Comparison of ENCODE assay signal across 8 cellular contexts in the genomic region with DNA sequence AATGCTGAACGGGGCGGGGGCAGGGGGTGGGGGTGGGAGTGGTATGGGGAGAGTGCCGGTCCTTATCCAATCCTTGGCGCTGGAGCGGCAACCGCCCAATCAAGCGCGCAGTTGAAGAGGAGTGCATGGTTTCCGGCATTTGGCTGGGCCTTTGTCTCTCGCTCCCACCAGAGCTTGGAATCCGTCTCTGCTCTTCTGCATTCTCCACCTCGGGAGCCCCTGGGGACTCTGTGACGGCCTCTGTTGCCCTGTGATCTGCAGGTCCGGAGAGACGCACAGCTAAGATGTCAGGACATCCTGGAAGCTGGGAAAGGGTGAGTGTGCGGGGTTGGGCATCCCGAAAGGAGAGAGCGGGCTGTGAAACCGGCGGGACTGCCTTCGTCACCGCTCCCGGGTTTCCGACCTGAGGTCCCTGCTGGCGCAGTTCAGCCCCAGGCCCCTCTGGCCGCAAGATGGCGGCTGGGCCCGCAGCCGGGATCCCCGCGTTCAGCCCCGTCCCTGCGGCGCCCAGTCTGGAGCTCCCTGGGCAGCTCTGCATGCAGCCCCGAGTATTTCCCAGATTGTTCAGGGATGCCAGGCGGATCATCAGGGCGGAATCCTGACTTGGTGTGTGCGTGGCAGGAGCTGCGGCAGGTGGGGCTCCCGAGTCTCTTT.
DNase-seq lines count a peak whose midpoint lies in the region; ATAC-seq and TF ChIP-seq lines count a peak whose summit lies in the region.

No MANE protein-coding gene starts in this region.

- DNase-seq in DMS53 treated with DMSO at 0.1 percent for 48 hours (lab: John Stamatoyannopoulos, UW; ENCODE audit: unreplicated experiment) (peak; percentile 78), RPMI8226 (peak; percentile 90), fibroblast of the conjunctiva (ENCODE audit: low read depth) (peak; percentile 86), nephron progenitor cell (peak; percentile 79)
- peak; percentile 79 for DNase-seq in activated effector memory CD4-positive, alpha-beta T cell treated with Interleukin-2 at 50 U/mL for 16 hours

- H3K27ac Mint-ChIP-seq in nephron progenitor cell, result peak overlapping the region; percentile 100
- H3K27ac Mint-ChIP-seq in stimulated activated naive CD8-positive, alpha-beta T cell treated with anti-CD3 and anti-CD28 coated beads, Interleukin-15, Interleukin-2, amounts not matched to agents 100 ng/mL and 50 ng/mL, for 24 hours, result peak overlapping the region; percentile 95

- no peak for TF ChIP-seq EP300 in Ishikawa (IDR thresholded peaks at IDR 0.05; ENCODE audit: borderline replicate concordance)

- H3K4me1 Mint-ChIP-seq in nephron progenitor cell, result peaks cover 15% of the 10 kb centered on the region
- H3K4me1 Mint-ChIP-seq in stimulated activated naive CD8-positive, alpha-beta T cell treated with anti-CD3 and anti-CD28 coated beads, Interleukin-15, Interleukin-2, amounts not matched to agents 100 ng/mL and 50 ng/mL, for 24 hours (ENCODE audit: low read depth), result peaks cover 51% of the 10 kb centered on the region

- no peak for TF ChIP-seq CTCF in nephron progenitor cell (IDR thresholded peaks at IDR 0.05)

- ATAC-seq in GM21619 (IDR thresholded peaks at IDR 0.05; ENCODE audit: unreplicated experiment), result peak; percentile 92

- no peak for TF ChIP-seq RAD21 in Ishikawa (IDR thresholded peaks at IDR 0.05; ENCODE audit: low read depth)

- peak overlapping the region; percentile 99 for H3K4me3 Mint-ChIP-seq in nephron progenitor cell
- H3K4me3 Mint-ChIP-seq in stimulated activated naive CD8-positive, alpha-beta T cell treated with anti-CD3 and anti-CD28 coated beads, Interleukin-15, Interleukin-2, amounts not matched to agents 100 ng/mL and 50 ng/mL, for 24 hours, result peak overlapping the region; percentile 98

- H3K27me3 Mint-ChIP-seq in nephron progenitor cell (ENCODE audit: low read depth, poor library complexity), result peaks cover 3% of the 10 kb centered on the region
- no peaks in the 10 kb centered on the region for H3K27me3 Mint-ChIP-seq in stimulated activated naive CD8-positive, alpha-beta T cell treated with anti-CD3 and anti-CD28 coated beads, Interleukin-15, Interleukin-2, amounts not matched to agents 100 ng/mL and 50 ng/mL, for 24 hours

- peaks cover 47% of the 10 kb centered on the region for H3K36me3 Mint-ChIP-seq in nephron progenitor cell (ENCODE audit: low read depth)
- peaks cover 20% of the 10 kb centered on the region for H3K36me3 Mint-ChIP-seq in stimulated activated naive CD8-positive, alpha-beta T cell treated with anti-CD3 and anti-CD28 coated beads, Interleukin-15, Interleukin-2, amounts not matched to agents 100 ng/mL and 50 ng/mL, for 24 hours (ENCODE audit: low read depth)

- peaks cover 68% of the 10 kb centered on the region for H3K9me3 Mint-ChIP-seq in nephron progenitor cell
- no peaks in the 10 kb centered on the region for H3K9me3 Mint-ChIP-seq in stimulated activated naive CD8-positive, alpha-beta T cell treated with anti-CD3 and anti-CD28 coated beads, Interleukin-15, Interleukin-2, amounts not matched to agents 100 ng/mL and 50 ng/mL, for 24 hours

TF ChIP-seq in Ishikawa, 13 proteins besides CTCF, POLR2A, EP300 and RAD21:
- TF ChIP-seq EGR1 (IDR thresholded peaks at IDR 0.05) (no peak), TAF1 (IDR thresholded peaks at IDR 0.05; ENCODE audit: low read depth) (peak; percentile 68; the same call in 1 of the 2 replicates), YY1 (IDR thresholded peaks at IDR 0.05; ENCODE audit: low read depth) (peak; percentile 88), CREB1 (IDR thresholded peaks at IDR 0.05; ENCODE audit: low read depth) (no peak), FOXM1 (IDR thresholded peaks at IDR 0.05; ENCODE audit: borderline replicate concordance, low read depth) (peak; percentile 23; the same call in 1 of the 2 replicates), NFIC (IDR thresholded peaks at IDR 0.05) (no peak), ZBTB7A (IDR thresholded peaks at IDR 0.05; ENCODE audit: low read depth) (no peak), TEAD4 (IDR thresholded peaks at IDR 0.05) (peak; percentile 60), CEBPB (IDR thresholded peaks at IDR 0.05) (no peak), TCF12 (IDR thresholded peaks at IDR 0.05; ENCODE audit: low read depth) (no peak)
- TF ChIP-seq, protein P1, sequence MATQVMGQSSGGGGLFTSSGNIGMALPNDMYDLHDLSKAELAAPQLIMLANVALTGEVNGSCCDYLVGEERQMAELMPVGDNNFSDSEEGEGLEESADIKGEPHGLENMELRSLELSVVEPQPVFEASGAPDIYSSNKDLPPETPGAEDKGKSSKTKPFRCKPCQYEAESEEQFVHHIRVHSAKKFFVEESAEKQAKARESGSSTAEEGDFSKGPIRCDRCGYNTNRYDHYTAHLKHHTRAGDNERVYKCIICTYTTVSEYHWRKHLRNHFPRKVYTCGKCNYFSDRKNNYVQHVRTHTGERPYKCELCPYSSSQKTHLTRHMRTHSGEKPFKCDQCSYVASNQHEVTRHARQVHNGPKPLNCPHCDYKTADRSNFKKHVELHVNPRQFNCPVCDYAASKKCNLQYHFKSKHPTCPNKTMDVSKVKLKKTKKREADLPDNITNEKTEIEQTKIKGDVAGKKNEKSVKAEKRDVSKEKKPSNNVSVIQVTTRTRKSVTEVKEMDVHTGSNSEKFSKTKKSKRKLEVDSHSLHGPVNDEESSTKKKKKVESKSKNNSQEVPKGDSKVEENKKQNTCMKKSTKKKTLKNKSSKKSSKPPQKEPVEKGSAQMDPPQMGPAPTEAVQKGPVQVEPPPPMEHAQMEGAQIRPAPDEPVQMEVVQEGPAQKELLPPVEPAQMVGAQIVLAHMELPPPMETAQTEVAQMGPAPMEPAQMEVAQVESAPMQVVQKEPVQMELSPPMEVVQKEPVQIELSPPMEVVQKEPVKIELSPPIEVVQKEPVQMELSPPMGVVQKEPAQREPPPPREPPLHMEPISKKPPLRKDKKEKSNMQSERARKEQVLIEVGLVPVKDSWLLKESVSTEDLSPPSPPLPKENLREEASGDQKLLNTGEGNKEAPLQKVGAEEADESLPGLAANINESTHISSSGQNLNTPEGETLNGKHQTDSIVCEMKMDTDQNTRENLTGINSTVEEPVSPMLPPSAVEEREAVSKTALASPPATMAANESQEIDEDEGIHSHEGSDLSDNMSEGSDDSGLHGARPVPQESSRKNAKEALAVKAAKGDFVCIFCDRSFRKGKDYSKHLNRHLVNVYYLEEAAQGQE (IDR thresholded peaks at IDR 0.05; ENCODE audit: low read depth), result no peak
- TF ChIP-seq, protein P2, sequence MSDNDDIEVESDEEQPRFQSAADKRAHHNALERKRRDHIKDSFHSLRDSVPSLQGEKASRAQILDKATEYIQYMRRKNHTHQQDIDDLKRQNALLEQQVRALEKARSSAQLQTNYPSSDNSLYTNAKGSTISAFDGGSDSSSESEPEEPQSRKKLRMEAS (IDR thresholded peaks at IDR 0.05), result peak; percentile 36; the same call in 1 of the 2 replicates
- TF ChIP-seq, protein P3, sequence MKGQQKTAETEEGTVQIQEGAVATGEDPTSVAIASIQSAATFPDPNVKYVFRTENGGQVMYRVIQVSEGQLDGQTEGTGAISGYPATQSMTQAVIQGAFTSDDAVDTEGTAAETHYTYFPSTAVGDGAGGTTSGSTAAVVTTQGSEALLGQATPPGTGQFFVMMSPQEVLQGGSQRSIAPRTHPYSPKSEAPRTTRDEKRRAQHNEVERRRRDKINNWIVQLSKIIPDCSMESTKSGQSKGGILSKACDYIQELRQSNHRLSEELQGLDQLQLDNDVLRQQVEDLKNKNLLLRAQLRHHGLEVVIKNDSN (IDR thresholded peaks at IDR 0.05), result no peak

Comparison
In these comparisons a context has a peak if more than half of its experiments do, and no peak if none do; other contexts are left out.
1. Peak in every context shown above with its lines: DNase-seq and ATAC-seq.